Comparison of ENCODE assay signal across 1 cellular context in genomic region chr3:168096210-168096795, GRCh38.
A peak's percentile ranks its signal among the peaks of the same experiment; 100 is the strongest.
TF ChIP-seq lines count a peak whose summit lies in the region.

No MANE protein-coding gene starts in this region.

TF ChIP-seq in IMR-90, 13 proteins besides CTCF, POLR2A, EP300 and RAD21 (continued from another document):
- peak; percentile 94 for TF ChIP-seq USF2 (IDR thresholded peaks at IDR 0.05; ENCODE audit: low read depth, low read length)
- no peak for TF ChIP-seq ELK1 (IDR thresholded peaks at IDR 0.05; ENCODE audit: borderline replicate concordance, low read depth, low read length)
TF ChIP-seq in IMR-90: peak in this region for 3.
